8 cellular contexts compared by ENCODE assay signal in the genomic region with DNA sequence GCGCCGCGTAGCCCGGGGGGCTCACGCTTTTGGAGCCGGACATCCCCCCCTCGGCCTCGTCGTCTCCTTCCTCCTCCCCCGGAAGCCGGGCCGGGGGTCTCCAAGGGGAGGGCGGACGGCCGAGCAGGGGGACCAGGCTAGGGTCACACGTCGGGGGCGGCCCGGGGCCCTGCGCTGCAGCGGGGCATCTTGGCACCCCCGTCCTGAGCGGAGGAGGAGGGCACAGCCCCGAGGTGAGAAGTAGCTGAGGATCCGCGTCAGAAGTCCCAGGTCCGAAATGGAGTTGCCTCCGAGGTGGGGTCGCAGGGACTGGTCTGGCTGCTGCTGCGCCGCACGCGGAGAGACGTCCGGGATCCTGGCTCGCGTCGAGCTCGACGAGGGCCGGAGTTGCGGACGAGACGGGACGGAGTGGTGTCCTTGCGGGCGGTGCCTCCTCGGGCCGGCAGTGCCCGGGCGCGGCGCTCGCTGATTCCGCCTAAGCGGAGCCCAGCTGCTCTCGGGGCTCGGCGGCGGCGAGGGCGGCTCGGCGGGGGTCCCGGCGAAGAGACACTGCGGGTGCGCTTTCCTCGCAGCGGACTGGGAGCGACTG. TPM values are rescaled to one million over a fixed set of nuclear protein-coding genes. Genes with fewer than 3 reads are reported as not detected.
DNase-seq lines count a peak whose midpoint lies in the region; ATAC-seq and TF ChIP-seq lines count a peak whose summit lies in the region.

A gene (minus strand): TSS at position 588 of the 589 bp plus-strand sequence. CDS start 545 bp downstream, at position 43.

- H3K4me1 ChIP-seq in GM23248 (ENCODE audit: insufficient read depth) (no peaks in the 10 kb centered on the region), gastroesophageal sphincter (peaks cover 0 to 61% (median 2%) of the 10 kb centered on the region in 3 donors)

- ATAC-seq in gastroesophageal sphincter = peak; percentile 3
- ATAC-seq in HG02623 (IDR thresholded peaks at IDR 0.05; ENCODE audit: unreplicated experiment) = no peak

- no peaks in the 10 kb centered on the region for H3K9me2 ChIP-seq in GM23248 (ENCODE audit: insufficient read depth)

- TF ChIP-seq POLR2A in gastroesophageal sphincter (IDR thresholded peaks at IDR 0.05) = no peak

- DNase-seq in GM23248 (peak; percentile 48), occipital lobe (lab: John Stamatoyannopoulos, UW) (no peak), islet precursor cell (no peak), NCI-H1048 (lab: John Stamatoyannopoulos, UW) (no peak), DMS79 treated with DMSO at 0.1 percent for 48 hours (lab: John Stamatoyannopoulos, UW) (no peak)

- H3K27me3 ChIP-seq in GM23248 (replicated peaks; ENCODE audit: insufficient read depth) (peaks cover 63% of the 10 kb centered on the region), gastroesophageal sphincter (peaks cover 25% of the 10 kb centered on the region)

- H3K36me3 ChIP-seq in GM23248 (ENCODE audit: low read depth) (no peaks in the 10 kb centered on the region), gastroesophageal sphincter (no peaks in the 10 kb centered on the region)

- H3K9ac ChIP-seq in GM23248 = peak within 1 kb of the TSS; percentile 24; the same call in 1 of the 2 replicates

- WGBS in GM23248 (ENCODE audit: low coverage in 1 of 2, low lambda C conversion rate in 2 of 2, missing lambda C conversion rate in 2 of 2), 2 experiments = 2 to 3% methylated on average over 39 to 54 of the region's 71 CpGs
- 0% methylated on average over 1 of the region's 71 CpGs; no CpG with 5 or more reads in 1 of the 2 donors for WGBS in gastroesophageal sphincter (ENCODE audit: low coverage in 1 of 2), 2 donors

- TF ChIP-seq CTCF in WI38 (IDR thresholded peaks at IDR 0.05; ENCODE audit: low read depth, low read length) = no peak
- TF ChIP-seq CTCF in gastroesophageal sphincter (IDR thresholded peaks at IDR 0.05) = no peak

- peak within 1 kb of the TSS; percentile 72 for H3K4me3 ChIP-seq in GM23248
- peak within 1 kb of the TSS; percentile 51 for H3K4me3 ChIP-seq in WI38 (ENCODE audit: low read depth, low read length)
- peak within 1 kb of the TSS; percentile 81 to 91 for H3K4me3 ChIP-seq in gastroesophageal sphincter

- H3F3A ChIP-seq in GM23248 (ENCODE audit: insufficient read depth) = no peaks in the 10 kb centered on the region

- peak within 1 kb of the TSS; percentile 84 for H2AFZ ChIP-seq in GM23248

- in situ Hi-C loops in GM23248 (cut with MboI) = no loop called here

- no peaks in the 10 kb centered on the region for H3K79me2 ChIP-seq in GM23248 (ENCODE audit: insufficient read depth)

- no peaks in the 10 kb centered on the region for H3K9me3 ChIP-seq in GM23248 (ENCODE audit: low read depth)
- no peaks in the 10 kb centered on the region for H3K9me3 ChIP-seq in gastroesophageal sphincter

- TF ChIP-seq EP300 in gastroesophageal sphincter (IDR thresholded peaks at IDR 0.05) = no peak

- H3K4me2 ChIP-seq in GM23248 (ENCODE audit: unreplicated experiment) = peak within 1 kb of the TSS; percentile 86

- H4K20me1 ChIP-seq in GM23248 (ENCODE audit: insufficient read depth) = no peaks in the 10 kb centered on the region

- no peak within 1 kb of the TSS for H3K27ac ChIP-seq in GM23248
- H3K27ac ChIP-seq in gastroesophageal sphincter = peak within 1 kb of the TSS; percentile 93 to 98 (median 96)

RNA-seq across cellular contexts. Expression of the gene that starts here (rescaled TPM):
- 0.38 and 1.2 TPM in 2 replicates for total RNA-seq in GM23248 (2014; rRNA removed; shearing (Covaris generic))
- 0.09 TPM in 2 replicates for polyA plus RNA-seq in GM23248 (2016; fragmentation: Nextera tagmentation; extraction: Ambion mirVana)
- total RNA-seq in gastroesophageal sphincter (100 to 1,000 TPM; 119 to 251 (median 185) TPM), occipital lobe (30.7 TPM)

Comparison
In these comparisons a context has a peak if more than half of its experiments do, and no peak if none do; other contexts are left out.
1. RNA of the gene that starts here (total RNA-seq): 119 to 251 TPM in gastroesophageal sphincter and 30.7 TPM in occipital lobe (single experiment); 0.38 to 1.2 TPM in GM23248; every median in the first group is over 10 times any median in the second.
2. Peak in every context shown above with its lines, with median percentiles within 50 percentile points of each other: H3K4me3 ChIP-seq.